ENCODE assay signal across 1 cellular context in genomic region chr11:2994336-2994730, GRCh38.
TF ChIP-seq lines count a peak whose summit lies in the region.

No MANE protein-coding gene starts in this region.

TF ChIP-seq in GM23338, 12 proteins besides CTCF, POLR2A, EP300 and RAD21 (continued from another document):
- TF ChIP-seq, protein P1, sequence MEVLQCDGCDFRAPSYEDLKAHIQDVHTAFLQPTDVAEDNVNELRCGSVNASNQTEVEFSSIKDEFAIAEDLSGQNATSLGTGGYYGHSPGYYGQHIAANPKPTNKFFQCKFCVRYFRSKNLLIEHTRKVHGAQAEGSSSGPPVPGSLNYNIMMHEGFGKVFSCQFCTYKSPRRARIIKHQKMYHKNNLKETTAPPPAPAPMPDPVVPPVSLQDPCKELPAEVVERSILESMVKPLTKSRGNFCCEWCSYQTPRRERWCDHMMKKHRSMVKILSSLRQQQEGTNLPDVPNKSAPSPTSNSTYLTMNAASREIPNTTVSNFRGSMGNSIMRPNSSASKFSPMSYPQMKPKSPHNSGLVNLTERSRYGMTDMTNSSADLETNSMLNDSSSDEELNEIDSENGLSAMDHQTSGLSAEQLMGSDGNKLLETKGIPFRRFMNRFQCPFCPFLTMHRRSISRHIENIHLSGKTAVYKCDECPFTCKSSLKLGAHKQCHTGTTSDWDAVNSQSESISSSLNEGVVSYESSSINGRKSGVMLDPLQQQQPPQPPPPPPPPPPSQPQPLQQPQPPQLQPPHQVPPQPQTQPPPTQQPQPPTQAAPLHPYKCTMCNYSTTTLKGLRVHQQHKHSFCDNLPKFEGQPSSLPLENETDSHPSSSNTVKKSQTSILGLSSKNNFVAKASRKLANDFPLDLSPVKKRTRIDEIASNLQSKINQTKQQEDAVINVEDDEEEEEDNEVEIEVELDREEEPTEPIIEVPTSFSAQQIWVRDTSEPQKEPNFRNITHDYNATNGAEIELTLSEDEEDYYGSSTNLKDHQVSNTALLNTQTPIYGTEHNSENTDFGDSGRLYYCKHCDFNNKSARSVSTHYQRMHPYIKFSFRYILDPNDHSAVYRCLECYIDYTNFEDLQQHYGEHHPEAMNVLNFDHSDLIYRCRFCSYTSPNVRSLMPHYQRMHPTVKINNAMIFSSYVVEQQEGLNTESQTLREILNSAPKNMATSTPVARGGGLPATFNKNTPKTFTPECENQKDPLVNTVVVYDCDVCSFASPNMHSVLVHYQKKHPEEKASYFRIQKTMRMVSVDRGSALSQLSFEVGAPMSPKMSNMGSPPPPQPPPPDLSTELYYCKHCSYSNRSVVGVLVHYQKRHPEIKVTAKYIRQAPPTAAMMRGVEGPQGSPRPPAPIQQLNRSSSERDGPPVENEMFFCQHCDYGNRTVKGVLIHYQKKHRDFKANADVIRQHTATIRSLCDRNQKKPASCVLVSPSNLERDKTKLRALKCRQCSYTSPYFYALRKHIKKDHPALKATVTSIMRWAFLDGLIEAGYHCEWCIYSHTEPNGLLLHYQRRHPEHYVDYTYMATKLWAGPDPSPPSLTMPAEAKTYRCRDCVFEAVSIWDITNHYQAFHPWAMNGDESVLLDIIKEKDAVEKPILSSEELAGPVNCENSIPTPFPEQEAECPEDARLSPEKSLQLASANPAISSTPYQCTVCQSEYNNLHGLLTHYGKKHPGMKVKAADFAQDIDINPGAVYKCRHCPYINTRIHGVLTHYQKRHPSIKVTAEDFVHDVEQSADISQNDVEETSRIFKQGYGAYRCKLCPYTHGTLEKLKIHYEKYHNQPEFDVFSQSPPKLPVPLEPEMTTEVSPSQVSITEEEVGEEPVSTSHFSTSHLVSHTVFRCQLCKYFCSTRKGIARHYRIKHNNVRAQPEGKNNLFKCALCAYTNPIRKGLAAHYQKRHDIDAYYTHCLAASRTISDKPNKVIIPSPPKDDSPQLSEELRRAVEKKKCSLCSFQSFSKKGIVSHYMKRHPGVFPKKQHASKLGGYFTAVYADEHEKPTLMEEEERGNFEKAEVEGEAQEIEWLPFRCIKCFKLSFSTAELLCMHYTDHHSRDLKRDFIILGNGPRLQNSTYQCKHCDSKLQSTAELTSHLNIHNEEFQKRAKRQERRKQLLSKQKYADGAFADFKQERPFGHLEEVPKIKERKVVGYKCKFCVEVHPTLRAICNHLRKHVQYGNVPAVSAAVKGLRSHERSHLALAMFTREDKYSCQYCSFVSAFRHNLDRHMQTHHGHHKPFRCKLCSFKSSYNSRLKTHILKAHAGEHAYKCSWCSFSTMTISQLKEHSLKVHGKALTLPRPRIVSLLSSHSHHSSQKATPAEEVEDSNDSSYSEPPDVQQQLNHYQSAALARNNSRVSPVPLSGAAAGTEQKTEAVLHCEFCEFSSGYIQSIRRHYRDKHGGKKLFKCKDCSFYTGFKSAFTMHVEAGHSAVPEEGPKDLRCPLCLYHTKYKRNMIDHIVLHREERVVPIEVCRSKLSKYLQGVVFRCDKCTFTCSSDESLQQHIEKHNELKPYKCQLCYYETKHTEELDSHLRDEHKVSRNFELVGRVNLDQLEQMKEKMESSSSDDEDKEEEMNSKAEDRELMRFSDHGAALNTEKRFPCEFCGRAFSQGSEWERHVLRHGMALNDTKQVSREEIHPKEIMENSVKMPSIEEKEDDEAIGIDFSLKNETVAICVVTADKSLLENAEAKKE (CRISPR knock-in tag; IDR thresholded peaks at IDR 0.05) = no peak
- TF ChIP-seq ZNF331 (CRISPR knock-in tag; IDR thresholded peaks at IDR 0.05; ENCODE audit: low read depth) (no peak), EZH2 (IDR thresholded peaks at IDR 0.05; ENCODE audit: low read depth, unreplicated experiment) (no peak), CREB1 (CRISPR knock-in tag; IDR thresholded peaks at IDR 0.05; ENCODE audit: low read depth) (no peak), REST (IDR thresholded peaks at IDR 0.05; ENCODE audit: unreplicated experiment) (no peak), JUNB (IDR thresholded peaks at IDR 0.05; ENCODE audit: unreplicated experiment) (no peak), ZNF114 (CRISPR knock-in tag; IDR thresholded peaks at IDR 0.05) (no peak)
